1 cellular context compared by ENCODE assay signal in genomic region chr1:47936916-47937551, GRCh38.
TF ChIP-seq lines count a peak whose summit lies in the region.

No MANE protein-coding gene starts in this region.

TF ChIP-seq in HepG2, 621 proteins besides CTCF, POLR2A, EP300 and RAD21 (continued from another document):
- peak; percentile 37 for TF ChIP-seq ZNF282 (IDR thresholded peaks at IDR 0.05; ENCODE audit: partially characterized antibody)
- TF ChIP-seq MNT (IDR thresholded peaks at IDR 0.05), result peak; percentile 20; the same call in 1 of the 2 replicates
- peak; percentile 97 for TF ChIP-seq CREB1 (IDR thresholded peaks at IDR 0.05)
- no peak for TF ChIP-seq CREB1 (CRISPR knock-in tag; IDR thresholded peaks at IDR 0.05)
- 0 out of 2 replicates have a peak, but pooled peaks have one; percentile 72 for TF ChIP-seq NBN (conservative IDR thresholded peaks at IDR 0.05)
